8 cellular contexts compared by ENCODE assay signal in the genomic region with DNA sequence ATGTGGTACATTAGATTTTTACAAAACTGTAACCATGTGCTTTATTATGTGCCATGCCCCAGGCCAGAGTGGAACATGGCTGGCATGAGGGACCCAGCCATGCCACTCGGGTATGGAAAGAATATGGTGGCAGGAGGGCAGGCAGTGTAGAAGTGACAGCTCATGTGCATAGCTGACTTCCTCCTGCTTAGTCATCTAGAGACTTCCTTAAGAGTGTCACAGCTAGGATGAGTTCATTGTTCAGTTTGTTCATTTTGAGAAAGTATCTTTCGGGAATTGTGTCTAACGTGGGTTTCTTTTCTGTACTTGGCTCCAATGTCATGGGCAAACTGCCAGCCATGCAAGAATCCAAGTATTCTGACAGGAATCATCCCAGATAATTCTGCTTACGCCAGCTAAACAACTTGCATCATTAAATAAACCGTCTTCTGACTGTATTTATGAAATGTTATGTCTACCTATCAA.
DNase-seq lines count a peak whose midpoint lies in the region; ATAC-seq and TF ChIP-seq lines count a peak whose summit lies in the region.

No MANE protein-coding gene starts in this region.

- TF ChIP-seq POLR2A in testis (IDR thresholded peaks at IDR 0.05) = no peak

- no peaks in the 10 kb centered on the region for H3K9me3 ChIP-seq in testis

- 45 to 52% methylated on average over 5 of the region's 5 CpGs for WGBS in testis, 2 donors

- no peak overlapping the region for H3K4me3 ChIP-seq in testis

- peak overlapping the region; percentile 79 to 81 for H3K27ac Mint-ChIP-seq in activated naive CD4-positive, alpha-beta T cell treated with anti-CD3 and anti-CD28 coated beads, Interleukin-2, amount 50 U/mL, for 72 hours

- H3K27ac ChIP-seq in testis = no peak overlapping the region

- ATAC-seq in GM18868 (IDR thresholded peaks at IDR 0.05; ENCODE audit: unreplicated experiment) (peak; percentile 79), HG03378 (IDR thresholded peaks at IDR 0.05; ENCODE audit: unreplicated experiment) (peak; percentile 89), GM21723 (IDR thresholded peaks at IDR 0.05; ENCODE audit: unreplicated experiment) (no peak)
- peak; percentile 87 to 95 for ATAC-seq in activated naive CD4-positive, alpha-beta T cell treated with anti-CD3 and anti-CD28 coated beads, Interleukin-2, amount 50 U/mL, for 72 hours

- no peaks in the 10 kb centered on the region for H3K27me3 ChIP-seq in testis

- TF ChIP-seq CTCF in testis (IDR thresholded peaks at IDR 0.05) = no peak

- H3K36me3 Mint-ChIP-seq in activated naive CD4-positive, alpha-beta T cell treated with anti-CD3 and anti-CD28 coated beads, Interleukin-2, amount 50 U/mL, for 72 hours = peaks cover 41 to 68% of the 10 kb centered on the region in 2 donors

- peaks cover 0 to 18% of the 10 kb centered on the region in 2 donors for H3K9me3 Mint-ChIP-seq in activated naive CD4-positive, alpha-beta T cell treated with anti-CD3 and anti-CD28 coated beads, Interleukin-2, amount 50 U/mL, for 72 hours

- intact Hi-C loops in testis (cut with DNase I; ENCODE audit: low total_unique reads) = no loop called here

- DNase-seq in activated naive CD4-positive, alpha-beta T cell treated with anti-CD3 and anti-CD28 coated beads, Interleukin-2, amount 50 U/mL, for 72 hours (ENCODE audit: low spot score in 2 of 2) = no peak
- peak; percentile 79 for DNase-seq in kidney tubule cell (ENCODE audit: low spot score)
- peak; percentile 57 for DNase-seq in testis
- no peak for DNase-seq in NCI-H774 (lab: John Stamatoyannopoulos, UW)
- no peak for DNase-seq in SHP77 treated with DMSO at 0.1 percent for 48 hours (lab: John Stamatoyannopoulos, UW)

- H3K36me3 ChIP-seq in testis (ENCODE audit: low read depth, missing control alignments) = no peaks in the 10 kb centered on the region

- no peaks in the 10 kb centered on the region for H3K4me1 ChIP-seq in testis

Comparison
In these comparisons a context has a peak if more than half of its experiments do, and no peak if none do; other contexts are left out.
1. DNase-seq: peak in kidney tubule cell (single experiment) and testis (single experiment); none in activated naive CD4-positive, alpha-beta T cell treated with anti-CD3 and anti-CD28 coated beads, Interleukin-2, amount 50 U/mL, for 72 hours (0 of 2), NCI-H774 (single experiment) and SHP77 treated with DMSO at 0.1 percent for 48 hours (single experiment).